In the genomic region with DNA sequence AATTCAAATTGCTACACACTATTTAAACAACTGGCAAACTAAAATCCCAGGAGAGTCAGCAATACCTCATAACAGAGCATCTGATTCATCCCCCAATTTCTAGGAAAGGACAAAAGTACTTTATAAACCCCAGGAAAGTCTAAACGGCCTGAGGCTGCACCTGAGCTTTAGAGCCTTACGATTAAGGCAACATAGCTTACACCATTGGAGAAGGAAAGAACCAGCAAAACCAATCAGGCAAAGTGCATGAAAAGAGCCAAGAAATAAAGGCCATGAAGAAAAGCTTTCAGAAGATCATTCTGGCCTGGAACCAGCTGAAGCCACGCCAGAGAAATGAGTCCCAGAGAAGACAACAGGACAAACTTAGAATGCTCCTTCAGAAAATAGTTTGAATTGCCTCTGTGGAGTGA, we compare ENCODE assay signal across 1 cellular context.
TF ChIP-seq lines count a peak whose summit lies in the region.

No MANE protein-coding gene starts in this region.

TF ChIP-seq in HepG2, 621 proteins besides CTCF, POLR2A, EP300 and RAD21 (continued from another document):
- TF ChIP-seq, protein P1, sequence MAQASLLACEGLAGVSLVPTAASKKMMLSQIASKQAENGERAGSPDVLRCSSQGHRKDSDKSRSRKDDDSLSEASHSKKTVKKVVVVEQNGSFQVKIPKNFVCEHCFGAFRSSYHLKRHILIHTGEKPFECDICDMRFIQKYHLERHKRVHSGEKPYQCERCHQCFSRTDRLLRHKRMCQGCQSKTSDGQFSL (CRISPR knock-in tag; IDR thresholded peaks at IDR 0.05), result no peak
- TF ChIP-seq KLF12 (CRISPR knock-in tag; IDR thresholded peaks at IDR 0.05; ENCODE audit: borderline replicate concordance) (no peak), ZMYM2 (CRISPR knock-in tag; IDR thresholded peaks at IDR 0.05) (no peak), ZNF496 (CRISPR knock-in tag; IDR thresholded peaks at IDR 0.05; ENCODE audit: insufficient replicate concordance) (no peak)
- TF ChIP-seq, protein P2, sequence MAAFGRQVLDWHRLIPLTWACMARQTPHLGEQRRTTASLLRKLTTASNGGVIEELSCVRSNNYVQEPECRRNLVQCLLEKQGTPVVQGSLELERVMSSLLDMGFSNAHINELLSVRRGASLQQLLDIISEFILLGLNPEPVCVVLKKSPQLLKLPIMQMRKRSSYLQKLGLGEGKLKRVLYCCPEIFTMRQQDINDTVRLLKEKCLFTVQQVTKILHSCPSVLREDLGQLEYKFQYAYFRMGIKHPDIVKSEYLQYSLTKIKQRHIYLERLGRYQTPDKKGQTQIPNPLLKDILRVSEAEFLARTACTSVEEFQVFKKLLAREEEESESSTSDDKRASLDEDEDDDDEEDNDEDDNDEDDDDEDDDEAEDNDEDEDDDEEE (CRISPR knock-in tag; IDR thresholded peaks at IDR 0.05), result no peak
- TF ChIP-seq, protein P3, sequence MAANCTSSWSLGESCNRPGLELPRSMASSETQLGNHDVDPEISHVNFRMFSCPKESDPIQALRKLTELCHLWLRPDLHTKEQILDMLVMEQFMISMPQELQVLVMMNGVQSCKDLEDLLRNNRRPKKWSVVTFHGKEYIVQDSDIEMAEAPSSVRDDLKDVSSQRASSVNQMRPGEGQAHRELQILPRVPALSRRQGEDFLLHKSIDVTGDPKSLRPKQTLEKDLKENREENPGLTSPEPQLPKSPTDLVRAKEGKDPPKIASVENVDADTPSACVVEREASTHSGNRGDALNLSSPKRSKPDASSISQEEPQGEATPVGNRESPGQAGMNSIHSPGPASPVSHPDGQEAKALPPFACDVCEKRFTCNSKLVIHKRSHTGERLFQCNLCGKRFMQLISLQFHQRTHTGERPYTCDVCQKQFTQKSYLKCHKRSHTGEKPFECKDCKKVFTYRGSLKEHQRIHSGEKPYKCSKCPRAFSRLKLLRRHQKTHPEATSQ (CRISPR knock-in tag; IDR thresholded peaks at IDR 0.05; ENCODE audit: borderline replicate concordance), result no peak
- TF ChIP-seq, protein P4, sequence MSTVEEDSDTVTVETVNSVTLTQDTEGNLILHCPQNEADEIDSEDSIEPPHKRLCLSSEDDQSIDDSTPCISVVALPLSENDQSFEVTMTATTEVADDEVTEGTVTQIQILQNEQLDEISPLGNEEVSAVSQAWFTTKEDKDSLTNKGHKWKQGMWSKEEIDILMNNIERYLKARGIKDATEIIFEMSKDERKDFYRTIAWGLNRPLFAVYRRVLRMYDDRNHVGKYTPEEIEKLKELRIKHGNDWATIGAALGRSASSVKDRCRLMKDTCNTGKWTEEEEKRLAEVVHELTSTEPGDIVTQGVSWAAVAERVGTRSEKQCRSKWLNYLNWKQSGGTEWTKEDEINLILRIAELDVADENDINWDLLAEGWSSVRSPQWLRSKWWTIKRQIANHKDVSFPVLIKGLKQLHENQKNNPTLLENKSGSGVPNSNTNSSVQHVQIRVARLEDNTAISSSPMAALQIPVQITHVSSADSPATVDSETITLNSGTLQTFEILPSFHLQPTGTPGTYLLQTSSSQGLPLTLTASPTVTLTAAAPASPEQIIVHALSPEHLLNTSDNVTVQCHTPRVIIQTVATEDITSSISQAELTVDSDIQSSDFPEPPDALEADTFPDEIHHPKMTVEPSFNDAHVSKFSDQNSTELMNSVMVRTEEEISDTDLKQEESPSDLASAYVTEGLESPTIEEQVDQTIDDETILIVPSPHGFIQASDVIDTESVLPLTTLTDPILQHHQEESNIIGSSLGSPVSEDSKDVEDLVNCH (CRISPR knock-in tag; IDR thresholded peaks at IDR 0.05), result no peak
